15 cellular contexts compared by ENCODE assay signal in genomic region chr1:223188618-223189356, GRCh38.
"Had no signal": no experiment of that assay in that cellular context is flagged by ENCODE, and none has a peak within 500 bp of the region (broad histone marks: within the 10 kb centered on the region; RNA-seq: fewer than 3 reads in every experiment).

No MANE protein-coding gene starts in this region.

- H3K4me1 Mint-ChIP-seq: mesothelial cell of epicardium, naive B cell had no signal

- H3K36me3 Mint-ChIP-seq: mesothelial cell of epicardium, naive B cell had no signal

- H3K9me3 Mint-ChIP-seq: activated CD4-positive, alpha-beta memory T cell treated with anti-CD3 and anti-CD28 coated beads, Interleukin-2, amount 10 ng/mL, durations not matched to agents 7 days and 5 days; dendritic cell treated with granulocyte-macrophage colony-stimulating factor and Interleukin-4, amounts not matched to agents 40 ng/mL and 50 ng/mL, for 4 days; mesothelial cell of epicardium; stimulated activated effector memory CD8-positive, alpha-beta T cell treated with anti-CD3 and anti-CD28 coated beads, Interleukin-12 subunit alpha, Interleukin-12 subunit beta, amount 100 ng/mL, for 72 hours had no signal

- H3K27me3 ChIP-seq: brain microvascular endothelial cell, right atrium auricular region, transverse colon had no signal

- DNase-seq: activated CD4-positive, alpha-beta memory T cell treated with anti-CD3 and anti-CD28 coated beads, Interleukin-2, amount 10 ng/mL, durations not matched to agents 7 days and 5 days; activated CD4-positive, alpha-beta T cell treated with anti-CD3 and anti-CD28 coated beads for 36 hours; activated CD8-positive, alpha-beta memory T cell treated with anti-CD3 and anti-CD28 coated beads, Interleukin-2, amount 50 U/mL, for 48 hours; activated naive CD4-positive, alpha-beta T cell treated with Interleukin-2 at 50 U/mL for 16 hours; brain microvascular endothelial cell; cerebellar nuclear complex; erythroblast; naive B cell; nucleus accumbens; small intestine; transverse colon had no signal

- H3K27ac Mint-ChIP-seq: activated CD4-positive, alpha-beta memory T cell treated with anti-CD3 and anti-CD28 coated beads, Interleukin-2, amount 10 ng/mL, durations not matched to agents 7 days and 5 days; activated CD4-positive, alpha-beta T cell treated with anti-CD3 and anti-CD28 coated beads for 36 hours; dendritic cell treated with granulocyte-macrophage colony-stimulating factor and Interleukin-4, amounts not matched to agents 40 ng/mL and 50 ng/mL, for 4 days; mesothelial cell of epicardium; stimulated activated effector memory CD8-positive, alpha-beta T cell treated with anti-CD3 and anti-CD28 coated beads, Interleukin-12 subunit alpha, Interleukin-12 subunit beta, amount 100 ng/mL, for 72 hours had no signal

- ATAC-seq: stimulated activated effector memory CD8-positive, alpha-beta T cell treated with anti-CD3 and anti-CD28 coated beads, Interleukin-12 subunit alpha, Interleukin-12 subunit beta, amount 100 ng/mL, for 72 hours had no signal

- H3K36me3 ChIP-seq: brain microvascular endothelial cell, right atrium auricular region, transverse colon had no signal

- H3K9me3 ChIP-seq: right atrium auricular region, transverse colon had no signal

- H3K4me1 ChIP-seq: right atrium auricular region, transverse colon had no signal

- H3K27ac ChIP-seq: brain microvascular endothelial cell, right atrium auricular region, transverse colon had no signal

- H3K4me3 ChIP-seq: right atrium auricular region, transverse colon had no signal

- H3K4me3 Mint-ChIP-seq: activated CD4-positive, alpha-beta memory T cell treated with anti-CD3 and anti-CD28 coated beads, Interleukin-2, amount 10 ng/mL, durations not matched to agents 7 days and 5 days; activated CD4-positive, alpha-beta T cell treated with anti-CD3 and anti-CD28 coated beads for 36 hours; dendritic cell treated with granulocyte-macrophage colony-stimulating factor and Interleukin-4, amounts not matched to agents 40 ng/mL and 50 ng/mL, for 4 days; mesothelial cell of epicardium; stimulated activated effector memory CD8-positive, alpha-beta T cell treated with anti-CD3 and anti-CD28 coated beads, Interleukin-12 subunit alpha, Interleukin-12 subunit beta, amount 100 ng/mL, for 72 hours had no signal
